Comparison of ENCODE assay signal across 18 cellular contexts in the genomic region with DNA sequence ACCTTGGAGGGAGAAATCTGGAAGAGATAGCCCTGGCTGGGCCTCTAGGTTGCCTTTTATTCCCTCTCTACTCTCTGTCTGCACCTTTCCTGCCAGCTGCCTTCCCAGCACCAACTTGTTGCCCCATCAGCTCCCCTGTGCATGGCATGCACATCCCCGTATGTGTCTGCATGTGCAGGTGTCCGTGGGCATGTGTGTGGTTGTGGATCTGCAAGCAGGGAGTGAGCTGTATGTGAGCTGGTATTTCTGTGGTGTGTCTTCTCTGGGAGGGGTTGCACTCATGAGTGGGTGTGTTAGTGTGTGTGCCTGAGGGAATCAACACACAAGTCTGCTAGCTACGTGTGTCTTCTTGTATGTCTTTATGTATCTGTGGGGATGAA. TPM values are rescaled to one million over a fixed set of nuclear protein-coding genes. Genes with fewer than 3 reads are reported as not detected.
"Had no signal": no experiment of that assay in that cellular context is flagged by ENCODE, and none has a peak within 500 bp of the region (broad histone marks: within the 10 kb centered on the region; RNA-seq: fewer than 3 reads in every experiment).

No MANE protein-coding gene starts in this region.

- H3K9me3 ChIP-seq: colonic mucosa, esophagus squamous epithelium, left ventricle myocardium inferior, prostate gland, tibial nerve, vagina had no signal

- H3K36me3 ChIP-seq: colonic mucosa, esophagus squamous epithelium, left ventricle myocardium inferior, prostate gland, tibial nerve, vagina had no signal

- DNase-seq: activated CD4-positive, alpha-beta T cell treated with anti-CD3 and anti-CD28 coated beads for 48 hours; activated naive CD8-positive, alpha-beta T cell treated with anti-CD3 and anti-CD28 coated beads, Interleukin-2, amount 50 U/mL, for 24 hours; colonic mucosa; effector CD4-positive, alpha-beta T cell; esophagus squamous epithelium; occipital lobe; small intestine; stimulated activated CD4-positive, alpha-beta T cell treated with anti-CD3 and anti-CD28 coated beads, Interleukin-4, amount 100 ng/mL, for 24 hours had no signal

- H3K36me3 Mint-ChIP-seq: natural killer cell had no signal

- FAIRE-seq: kidney, small intestine had no signal

- H3K27ac Mint-ChIP-seq: activated naive CD8-positive, alpha-beta T cell treated with anti-CD3 and anti-CD28 coated beads, Interleukin-2, amount 50 U/mL, for 24 hours; memory B cell had no signal

- H3K4me3 Mint-ChIP-seq: activated naive CD8-positive, alpha-beta T cell treated with anti-CD3 and anti-CD28 coated beads, Interleukin-2, amount 50 U/mL, for 24 hours; memory B cell; natural killer cell had no signal

- ATAC-seq: activated naive CD8-positive, alpha-beta T cell treated with anti-CD3 and anti-CD28 coated beads, Interleukin-2, amount 50 U/mL, for 24 hours had no signal

- H3K27ac ChIP-seq: colonic mucosa, esophagus squamous epithelium, left ventricle myocardium inferior, prostate gland, tibial nerve, vagina had no signal

- H3K4me1 ChIP-seq: colonic mucosa, esophagus squamous epithelium, left ventricle myocardium inferior, prostate gland, vagina had no signal

- H3K9me3 Mint-ChIP-seq: activated naive CD8-positive, alpha-beta T cell treated with anti-CD3 and anti-CD28 coated beads, Interleukin-2, amount 50 U/mL, for 24 hours; memory B cell; natural killer cell had no signal

- H3K4me3 ChIP-seq: colonic mucosa, esophagus squamous epithelium, left ventricle myocardium inferior, prostate gland, tibial nerve, vagina had no signal

RNA-seq across cellular contexts. Expression of gene AVPR2, which starts 28.4 kb away (rescaled TPM):
- total RNA-seq: activated CD8-positive, alpha-beta memory T cell treated with anti-CD3 and anti-CD28 coated beads for 36 hours; fibroblast of villous mesenchyme; natural killer cell; occipital lobe; T-helper 17 cell had no signal
